In genomic region chr11:94150056-94150455, GRCh38 we compare ENCODE assay signal across 1 cellular context.
TF ChIP-seq lines count a peak whose summit lies in the region.

No MANE protein-coding gene starts in this region.

TF ChIP-seq in HCT116, 20 proteins besides CTCF, POLR2A, EP300 and RAD21 (continued from another document):
- TF ChIP-seq, protein P1, sequence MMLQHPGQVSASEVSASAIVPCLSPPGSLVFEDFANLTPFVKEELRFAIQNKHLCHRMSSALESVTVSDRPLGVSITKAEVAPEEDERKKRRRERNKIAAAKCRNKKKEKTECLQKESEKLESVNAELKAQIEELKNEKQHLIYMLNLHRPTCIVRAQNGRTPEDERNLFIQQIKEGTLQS (IDR thresholded peaks at IDR 0.05), result no peak
- TF ChIP-seq, protein P2, sequence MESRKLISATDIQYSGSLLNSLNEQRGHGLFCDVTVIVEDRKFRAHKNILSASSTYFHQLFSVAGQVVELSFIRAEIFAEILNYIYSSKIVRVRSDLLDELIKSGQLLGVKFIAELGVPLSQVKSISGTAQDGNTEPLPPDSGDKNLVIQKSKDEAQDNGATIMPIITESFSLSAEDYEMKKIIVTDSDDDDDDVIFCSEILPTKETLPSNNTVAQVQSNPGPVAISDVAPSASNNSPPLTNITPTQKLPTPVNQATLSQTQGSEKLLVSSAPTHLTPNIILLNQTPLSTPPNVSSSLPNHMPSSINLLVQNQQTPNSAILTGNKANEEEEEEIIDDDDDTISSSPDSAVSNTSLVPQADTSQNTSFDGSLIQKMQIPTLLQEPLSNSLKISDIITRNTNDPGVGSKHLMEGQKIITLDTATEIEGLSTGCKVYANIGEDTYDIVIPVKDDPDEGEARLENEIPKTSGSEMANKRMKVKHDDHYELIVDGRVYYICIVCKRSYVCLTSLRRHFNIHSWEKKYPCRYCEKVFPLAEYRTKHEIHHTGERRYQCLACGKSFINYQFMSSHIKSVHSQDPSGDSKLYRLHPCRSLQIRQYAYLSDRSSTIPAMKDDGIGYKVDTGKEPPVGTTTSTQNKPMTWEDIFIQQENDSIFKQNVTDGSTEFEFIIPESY (IDR thresholded peaks at IDR 0.05; ENCODE audit: extremely low read depth, insufficient replicate concordance, low read length), result no peak
- TF ChIP-seq EZH2phosphoT487 (IDR thresholded peaks at IDR 0.05; ENCODE audit: borderline replicate concordance) (no peak), CEBPB (IDR thresholded peaks at IDR 0.05; ENCODE audit: low read depth) (no peak), ELF1 (IDR thresholded peaks at IDR 0.05; ENCODE audit: borderline replicate concordance, low read depth) (no peak), EGR1 (IDR thresholded peaks at IDR 0.05; ENCODE audit: low read depth) (no peak), SRF (IDR thresholded peaks at IDR 0.05; ENCODE audit: low read depth) (no peak)
